Comparison of ENCODE assay signal across 8 cellular contexts in genomic region chr2:204145197-204146190, GRCh38.
DNase-seq lines count a peak whose midpoint lies in the region; ATAC-seq and TF ChIP-seq lines count a peak whose summit lies in the region.

No MANE protein-coding gene starts in this region.

- H3K9me3 ChIP-seq in HUES6 (ENCODE audit: control insufficient read depth, insufficient read depth, low read depth, low read length): no peaks in the 10 kb centered on the region
- H3K9me3 ChIP-seq in OCI-LY7 (ENCODE audit: low read length): no peaks in the 10 kb centered on the region

- peak overlapping the region; percentile 75 for H3K4me3 Mint-ChIP-seq in activated T-cell treated with anti-CD3 and anti-CD28 coated beads, Interleukin-2, amount 50 U/mL, for 24 hours
- peak overlapping the region; percentile 86 for H3K4me3 Mint-ChIP-seq in natural killer cell
- peak overlapping the region; percentile 62 to 78 for H3K4me3 Mint-ChIP-seq in stimulated activated naive B cell treated with anti-CD40 and anti-IgM and Interleukin-4, amounts not matched to agents 10 μg/mL and 1 μg/mL and 100 μg/mL, for 72 hours

- peaks cover 12% of the 10 kb centered on the region for H3K4me1 Mint-ChIP-seq in activated T-cell treated with anti-CD3 and anti-CD28 coated beads, Interleukin-2, amount 50 U/mL, for 24 hours (ENCODE audit: low read depth)
- peaks cover 11 to 12% of the 10 kb centered on the region in 2 donors for H3K4me1 Mint-ChIP-seq in natural killer cell
- peaks cover 6 to 7% of the 10 kb centered on the region in 2 donors for H3K4me1 Mint-ChIP-seq in stimulated activated naive B cell treated with anti-CD40 and anti-IgM and Interleukin-4, amounts not matched to agents 10 μg/mL and 1 μg/mL and 100 μg/mL, for 72 hours

- peak overlapping the region; percentile 64 for H3K9ac ChIP-seq in HUES6 (ENCODE audit: low read length)

- H3K4me2 ChIP-seq in OCI-LY7 (ENCODE audit: low read length): peak overlapping the region; percentile 38; the same call in 1 of the 2 replicates

- H3K36me3 ChIP-seq in HUES6 (ENCODE audit: control insufficient read depth, insufficient read depth, low read length) (no peaks in the 10 kb centered on the region), OCI-LY7 (ENCODE audit: insufficient read depth, low read length) (no peaks in the 10 kb centered on the region)

- CTCF ChIA-PET in OCI-LY7 (lab: Charles Lee; ENCODE audit: unreplicated experiment): interaction anchor here (0.6 kb wide), 1 partner anchor 19 kb away, joined by 4 read pairs; no protein-coding TSS in a partner anchor

- H4K20me1 ChIP-seq in OCI-LY7 (ENCODE audit: insufficient read depth, low read length): no peaks in the 10 kb centered on the region

- peak overlapping the region; percentile 60 for H3K4me3 ChIP-seq in HUES6 (ENCODE audit: low read depth, low read length)
- peak overlapping the region; percentile 37 for H3K4me3 ChIP-seq in OCI-LY7 (ENCODE audit: low read depth, low read length, poor library complexity, severe bottlenecking)

- H3K4me1 ChIP-seq in HUES6 (ENCODE audit: control insufficient read depth, insufficient read depth, low read length) (peaks cover 32% of the 10 kb centered on the region), OCI-LY7 (ENCODE audit: insufficient read depth, low read length, poor library complexity, severe bottlenecking) (no peaks in the 10 kb centered on the region)

- no peaks in the 10 kb centered on the region for H3K27me3 ChIP-seq in HUES6 (ENCODE audit: control insufficient read depth, insufficient read depth, low read length)

- no peaks in the 10 kb centered on the region for H3K9me2 ChIP-seq in OCI-LY7 (ENCODE audit: insufficient read depth, low read length)

- ATAC-seq in GM21526 (IDR thresholded peaks at IDR 0.05; ENCODE audit: low FRiP score, unreplicated experiment): peak; percentile 98
- ATAC-seq in natural killer cell: peak; percentile 91 to 99 (median 98)
- ATAC-seq in stimulated activated naive B cell treated with anti-CD40 and anti-IgM and Interleukin-4, amounts not matched to agents 10 μg/mL and 1 μg/mL and 100 μg/mL, for 72 hours (replicated peaks): peak; percentile 98

- no TSS peak for BruUV-seq in OCI-LY7 (replicated peaks; lab: Mats Ljungman, UMichigan)

- POLR2A ChIA-PET in OCI-LY7 (lab: Charles Lee): interaction anchor here (1.2 kb wide), 1 partner anchor 121 kb away, joined by 3 read pairs; no protein-coding TSS in a partner anchor

- peak overlapping the region; percentile 81 for H2AFZ ChIP-seq in OCI-LY7 (ENCODE audit: low read length)

- H3K79me2 ChIP-seq in OCI-LY7 (ENCODE audit: insufficient read depth, low read depth, low read length): no peaks in the 10 kb centered on the region

- no peaks in the 10 kb centered on the region for H3K36me3 Mint-ChIP-seq in activated T-cell treated with anti-CD3 and anti-CD28 coated beads, Interleukin-2, amount 50 U/mL, for 24 hours (ENCODE audit: low read depth)
- H3K36me3 Mint-ChIP-seq in natural killer cell: no peaks in the 10 kb centered on the region
- no peaks in the 10 kb centered on the region for H3K36me3 Mint-ChIP-seq in stimulated activated naive B cell treated with anti-CD40 and anti-IgM and Interleukin-4, amounts not matched to agents 10 μg/mL and 1 μg/mL and 100 μg/mL, for 72 hours

- TF ChIP-seq CTCF in OCI-LY7 (conservative IDR thresholded peaks at IDR 0.05; ENCODE audit: low read length): peak; percentile 100
- TF ChIP-seq CTCF in natural killer cell (IDR thresholded peaks at IDR 0.05): peak; percentile 98

- H3K9me3 Mint-ChIP-seq in activated T-cell treated with anti-CD3 and anti-CD28 coated beads, Interleukin-2, amount 50 U/mL, for 24 hours: no peaks in the 10 kb centered on the region
- H3K9me3 Mint-ChIP-seq in natural killer cell: no peaks in the 10 kb centered on the region
- no peaks in the 10 kb centered on the region for H3K9me3 Mint-ChIP-seq in stimulated activated naive B cell treated with anti-CD40 and anti-IgM and Interleukin-4, amounts not matched to agents 10 μg/mL and 1 μg/mL and 100 μg/mL, for 72 hours

- peak overlapping the region; percentile 32 for H3K27ac Mint-ChIP-seq in activated T-cell treated with anti-CD3 and anti-CD28 coated beads, Interleukin-2, amount 50 U/mL, for 24 hours
- H3K27ac Mint-ChIP-seq in natural killer cell: peak overlapping the region; percentile 45 to 51
- peak overlapping the region; percentile 17 for H3K27ac Mint-ChIP-seq in stimulated activated naive B cell treated with anti-CD40 and anti-IgM and Interleukin-4, amounts not matched to agents 10 μg/mL and 1 μg/mL and 100 μg/mL, for 72 hours

- H3K27me3 Mint-ChIP-seq in activated T-cell treated with anti-CD3 and anti-CD28 coated beads, Interleukin-2, amount 50 U/mL, for 24 hours: peaks cover 20% of the 10 kb centered on the region
- peaks cover 25 to 47% of the 10 kb centered on the region in 2 donors for H3K27me3 Mint-ChIP-seq in natural killer cell (ENCODE audit: low read depth in 2 of 2)
- H3K27me3 Mint-ChIP-seq in stimulated activated naive B cell treated with anti-CD40 and anti-IgM and Interleukin-4, amounts not matched to agents 10 μg/mL and 1 μg/mL and 100 μg/mL, for 72 hours: peaks cover 4 to 44% of the 10 kb centered on the region in 2 donors

- H3K27ac ChIP-seq in HUES6 (ENCODE audit: low read depth, low read length): peak overlapping the region; percentile 59; the same call in 1 of the 2 replicates
- no peak overlapping the region for H3K27ac ChIP-seq in OCI-LY7 (ENCODE audit: low read depth, low read length, poor library complexity, severe bottlenecking)

- intact Hi-C loops in OCI-LY7 (cut with micrococcal nuclease; ENCODE audit: unreplicated experiment): loop anchor here (1.0 kb wide), 1 partner anchor 33 kb away; no protein-coding TSS in a partner anchor
- intact Hi-C loops in natural killer cell (cut with micrococcal nuclease): loop anchor here (1.0 to 10.0 kb wide), 3 partner anchors 33 to 1529 kb away; no protein-coding TSS in a partner anchor

- DNase-seq in DMS 273 (lab: John Stamatoyannopoulos, UW; ENCODE audit: unreplicated experiment) (peak; percentile 88), OCI-LY7 (ENCODE audit: low spot score) (peak; percentile 81), fibroblast of gingiva (ENCODE audit: low read depth) (peak; percentile 62), natural killer cell (peak; percentile 61)
- DNase-seq in activated T-cell treated with anti-CD3 and anti-CD28 coated beads, Interleukin-2, amount 50 U/mL, for 24 hours: peak; percentile 82
- DNase-seq in stimulated activated naive B cell treated with anti-CD40 and anti-IgM and Interleukin-4, amounts not matched to agents 10 μg/mL and 1 μg/mL and 100 μg/mL, for 72 hours: peak; percentile 61
